18 cellular contexts compared by ENCODE assay signal in the genomic region with DNA sequence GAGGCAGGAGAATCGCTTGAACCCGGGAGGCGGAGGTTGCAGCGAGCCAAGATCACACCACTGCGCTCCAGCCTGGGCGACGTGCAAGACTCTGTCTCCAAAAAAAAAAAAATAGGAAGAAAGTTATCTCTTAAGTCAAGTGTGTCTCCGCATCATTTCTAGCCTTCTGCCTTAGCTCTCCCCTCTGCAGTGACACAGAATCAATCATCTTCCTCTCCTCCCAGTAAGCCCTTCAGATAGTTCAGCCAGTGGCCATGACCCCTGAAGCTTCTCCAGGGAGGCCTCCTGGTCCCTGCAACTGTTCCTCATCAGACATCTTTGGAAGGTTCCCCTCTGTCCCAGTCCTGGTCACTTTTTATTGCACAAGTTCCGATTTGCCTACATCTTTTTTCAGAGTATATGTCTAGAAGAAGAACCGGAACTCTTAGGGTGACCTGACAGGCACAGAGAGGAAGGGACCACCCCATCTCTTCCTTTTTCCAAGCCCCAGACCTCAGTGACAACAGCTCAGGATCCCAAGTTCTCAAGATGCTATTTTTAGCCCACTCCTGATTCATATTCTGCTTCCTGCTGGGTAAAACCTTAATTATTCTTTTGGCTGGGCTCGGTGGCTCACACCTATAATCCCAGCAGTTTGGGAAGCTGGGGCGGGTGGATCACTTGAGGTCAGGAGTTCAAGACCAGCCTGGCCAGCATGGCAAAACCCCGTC. TPM values are rescaled to one million over a fixed set of nuclear protein-coding genes. Genes with fewer than 3 reads are reported as not detected.
A peak's percentile ranks its signal among the peaks of the same experiment; 100 is the strongest.
DNase-seq lines count a peak whose midpoint lies in the region; ATAC-seq, FAIRE-seq and TF ChIP-seq lines count a peak whose summit lies in the region.
"Had no signal": no experiment of that assay in that cellular context is flagged by ENCODE, and none has a peak within 500 bp of the region (broad histone marks: within the 10 kb centered on the region; RNA-seq: fewer than 3 reads in every experiment).

No MANE protein-coding gene starts in this region.

- H3K27ac Mint-ChIP-seq in MCF 10A (ENCODE audit: low read depth, unreplicated experiment) (peak overlapping the region; percentile 51), astrocyte (ENCODE audit: unreplicated experiment) (no peak overlapping the region), endothelial cell (ENCODE audit: unreplicated experiment) (no peak overlapping the region)
- H3K27ac Mint-ChIP-seq: activated B cell treated with CpG ODN at 0.5 μM for 24 hours; activated T-helper 2 cell treated with anti-CD3 and anti-CD28 coated beads, Interferon-gamma antibody, Interleukin-2, Interleukin-4, amounts not matched to agents 10 μg/mL and 5 μg/mL and 100 μg/mL, durations not matched to agents 14 hours and 24 hours and 36 hours had no signal

- H3K4me2 ChIP-seq in mammary epithelial cell (ENCODE audit: insufficient read depth, low read depth, low read length) = no peak overlapping the region
- H3K4me2 ChIP-seq in astrocyte (ENCODE audit: low read length) = peak overlapping the region; percentile 8
- H3K4me2 ChIP-seq: PC-9 had no signal

- H3K9me3 Mint-ChIP-seq in MCF 10A (ENCODE audit: unreplicated experiment) (no peaks in the 10 kb centered on the region), astrocyte (ENCODE audit: unreplicated experiment) (no peaks in the 10 kb centered on the region), endothelial cell (ENCODE audit: unreplicated experiment) (no peaks in the 10 kb centered on the region)
- H3K9me3 Mint-ChIP-seq: activated B cell treated with CpG ODN at 0.5 μM for 24 hours; activated T-helper 2 cell treated with anti-CD3 and anti-CD28 coated beads, Interferon-gamma antibody, Interleukin-2, Interleukin-4, amounts not matched to agents 10 μg/mL and 5 μg/mL and 100 μg/mL, durations not matched to agents 14 hours and 24 hours and 36 hours had no signal

- H3K9ac ChIP-seq in mammary epithelial cell (ENCODE audit: insufficient read depth, low read length) = no peak overlapping the region
- H3K9ac ChIP-seq in astrocyte (ENCODE audit: low read length) = no peak overlapping the region
- H3K9ac ChIP-seq in liver (ENCODE audit: low read depth in 1 of 2, low read length in 2 of 2) = no peak overlapping the region

- peak; percentile 80 for ATAC-seq in upper lobe of right lung
- no peak for ATAC-seq in GM21360 (IDR thresholded peaks at IDR 0.05; ENCODE audit: unreplicated experiment)
- ATAC-seq: foreskin keratinocyte had no signal

- dilution Hi-C loops in mammary epithelial cell (cut with HindIII; ENCODE audit: low sequenced_read_pairs) = no loop called here

- H2AFZ ChIP-seq in mammary epithelial cell (ENCODE audit: low read depth, low read length) (no peak overlapping the region), astrocyte (ENCODE audit: low read depth, low read length) (no peak overlapping the region)
- H2AFZ ChIP-seq: PC-9 had no signal

- BruUV-seq in MCF 10A (replicated peaks; lab: Mats Ljungman, UMichigan) (no TSS peak), mammary epithelial cell (replicated peaks; lab: Mats Ljungman, UMichigan) (no TSS peak)

- intact Hi-C loops in MCF 10A (cut with micrococcal nuclease) = no loop called here
- intact Hi-C loops in mammary epithelial cell (cut with micrococcal nuclease) = no loop called here
- intact Hi-C loops in upper lobe of right lung (cut with DNase I) = no loop called here

- CTCF ChIA-PET in MCF 10A (lab: Yijun Ruan, JAX) = interaction anchor here (0.6 to 1.7 kb wide), 3 partner anchors 148 to 433 kb away, joined by 4 to 6 read pairs (median 4); no protein-coding TSS in a partner anchor
- CTCF ChIA-PET in mammary epithelial cell (lab: Charles Lee; ENCODE audit: low non-redundant PET) = no interaction called here

- H3K4me1 ChIP-seq in mammary epithelial cell (ENCODE audit: insufficient read depth, low read length) (peaks cover 10% of the 10 kb centered on the region), astrocyte (ENCODE audit: insufficient read depth, low read length) (peaks cover 7% of the 10 kb centered on the region), liver (ENCODE audit: control insufficient read depth in 4 of 4, insufficient read depth in 4 of 4, low read length in 3 of 4) (no peaks in the 10 kb centered on the region), upper lobe of right lung (peaks cover 7% of the 10 kb centered on the region)
- H3K4me1 ChIP-seq: prostate gland had no signal

- H3K36me3 ChIP-seq in mammary epithelial cell (ENCODE audit: insufficient read depth, low read length) (no peaks in the 10 kb centered on the region), astrocyte (ENCODE audit: insufficient read depth, low read length) (no peaks in the 10 kb centered on the region), liver (ENCODE audit: control insufficient read depth in 4 of 4, insufficient read depth in 3 of 4, low read depth in 1 of 4, low read length in 3 of 4) (no peaks in the 10 kb centered on the region), upper lobe of right lung (no peaks in the 10 kb centered on the region)
- H3K36me3 ChIP-seq: prostate gland, tibial artery had no signal

- TF ChIP-seq CTCF in MCF 10A (IDR thresholded peaks at IDR 0.05; ENCODE audit: unreplicated experiment) = no peak
- no peak for TF ChIP-seq CTCF in mammary epithelial cell (conservative IDR thresholded peaks at IDR 0.05 in 1 of 2, IDR thresholded peaks at IDR 0.05 in 1 of 2; ENCODE audit: extremely low read depth in 1 of 2, insufficient read depth in 1 of 2, low read depth in 1 of 2, low read length in 2 of 2)
- TF ChIP-seq CTCF in astrocyte (IDR thresholded peaks at IDR 0.05; ENCODE audit: insufficient read depth, low read depth, low read length) = no peak
- no peak for TF ChIP-seq CTCF in liver (IDR thresholded peaks at IDR 0.05; ENCODE audit: low read depth, low read length, missing input control)
- no peak for TF ChIP-seq CTCF in upper lobe of right lung (IDR thresholded peaks at IDR 0.05)
- no peak for TF ChIP-seq CTCF in endothelial cell (IDR thresholded peaks at IDR 0.05; ENCODE audit: unreplicated experiment)

- H3K27me3 ChIP-seq in mammary epithelial cell (ENCODE audit: insufficient read depth, low read length) (no peaks in the 10 kb centered on the region), astrocyte (ENCODE audit: insufficient read depth, low read length) (no peaks in the 10 kb centered on the region), liver (ENCODE audit: control insufficient read depth in 4 of 4, insufficient read depth in 4 of 4, low read length in 3 of 4) (no peaks in the 10 kb centered on the region), upper lobe of right lung (no peaks in the 10 kb centered on the region)
- H3K27me3 ChIP-seq: foreskin keratinocyte, tibial artery had no signal

- peaks cover 2% of the 10 kb centered on the region for H3K4me1 Mint-ChIP-seq in MCF 10A (ENCODE audit: insufficient read depth, unreplicated experiment)
- peaks cover 8% of the 10 kb centered on the region for H3K4me1 Mint-ChIP-seq in astrocyte (ENCODE audit: low read depth, unreplicated experiment)
- no peaks in the 10 kb centered on the region for H3K4me1 Mint-ChIP-seq in endothelial cell (ENCODE audit: unreplicated experiment)
- H3K4me1 Mint-ChIP-seq: activated B cell treated with CpG ODN at 0.5 μM for 24 hours had no signal

- DNase-seq in MCF 10A (ENCODE audit: unreplicated experiment) = no peak
- DNase-seq in mammary epithelial cell = no peak
- DNase-seq in astrocyte (ENCODE audit: low read depth) = no peak
- no peak for DNase-seq in upper lobe of right lung
- no peak for DNase-seq in 8988T
- DNase-seq in endothelial cell (ENCODE audit: low spot score) = no peak
- DNase-seq: activated B cell treated with CpG ODN at 0.5 μM for 24 hours, AML-193, foreskin keratinocyte, NCI-H2171, PC-9, tibial artery had no signal

- no peak overlapping the region for H3K4me3 Mint-ChIP-seq in MCF 10A (ENCODE audit: unreplicated experiment)
- H3K4me3 Mint-ChIP-seq in astrocyte (ENCODE audit: unreplicated experiment) = no peak overlapping the region
- no peak overlapping the region for H3K4me3 Mint-ChIP-seq in endothelial cell (ENCODE audit: unreplicated experiment)
- H3K4me3 Mint-ChIP-seq: activated B cell treated with CpG ODN at 0.5 μM for 24 hours had no signal

- no peak overlapping the region for H3K4me3 ChIP-seq in mammary epithelial cell (replicated peaks in 1 of 3; ENCODE audit: insufficient read depth in 1 of 3, low read depth in 2 of 3, low read length in 3 of 3)
- no peak overlapping the region for H3K4me3 ChIP-seq in astrocyte (ENCODE audit: insufficient read depth, low read depth, low read length)
- H3K4me3 ChIP-seq in liver (ENCODE audit: low read depth in 1 of 3, low read length in 3 of 3) = no peak overlapping the region
- no peak overlapping the region for H3K4me3 ChIP-seq in upper lobe of right lung
- H3K4me3 ChIP-seq: PC-9, prostate gland, tibial artery had no signal

- WGBS in mammary epithelial cell (ENCODE audit: low coverage, missing lambda C conversion rate) = 97% methylated on average over 6 of the region's 13 CpGs
- WGBS in liver = 69% methylated on average over 13 of the region's 13 CpGs

- no peaks in the 10 kb centered on the region for H3K27me3 Mint-ChIP-seq in MCF 10A (ENCODE audit: insufficient read depth, unreplicated experiment)
- H3K27me3 Mint-ChIP-seq in astrocyte (ENCODE audit: low read depth, unreplicated experiment) = no peaks in the 10 kb centered on the region
- peaks cover under 1% of the 10 kb centered on the region for H3K27me3 Mint-ChIP-seq in endothelial cell (ENCODE audit: unreplicated experiment)

- no peaks in the 10 kb centered on the region for H3K36me3 Mint-ChIP-seq in MCF 10A (ENCODE audit: insufficient read depth, unreplicated experiment)
- no peaks in the 10 kb centered on the region for H3K36me3 Mint-ChIP-seq in astrocyte (ENCODE audit: low read depth, unreplicated experiment)
- no peaks in the 10 kb centered on the region for H3K36me3 Mint-ChIP-seq in endothelial cell (ENCODE audit: low read depth, unreplicated experiment)

- H4K20me1 ChIP-seq in mammary epithelial cell (ENCODE audit: insufficient read depth, low read length) = no peaks in the 10 kb centered on the region
- H4K20me1 ChIP-seq in astrocyte (ENCODE audit: insufficient read depth, low read length) = no peaks in the 10 kb centered on the region

- in situ Hi-C loops in mammary epithelial cell (cut with MboI; ENCODE audit: low sequenced_read_pairs in 2 of 2) = loop anchor here in 1 of 2 donors (25.0 kb wide), 2 partner anchors 165 to 440 kb away; partner anchors contain the start of genes HSPB1, MDH2 and STYXL1

- no peak for FAIRE-seq in astrocyte (lab: Jason Lieb, UNC)
- FAIRE-seq: HTR-8/SVneo had no signal

- TF ChIP-seq RAD21 in liver (IDR thresholded peaks at IDR 0.05) = peak in 1 of 2 donors; percentile 33

- POLR2A ChIA-PET in MCF 10A (lab: Yijun Ruan, JAX) = interaction anchor here (0.7 to 0.9 kb wide), 3 partner anchors 39 to 197 kb away, joined by 3 to 4 read pairs (median 3); partner anchors contain the start of genes MDH2 and STYXL1

- H3K9me3 ChIP-seq in mammary epithelial cell (replicated peaks; ENCODE audit: insufficient read depth, low read length) (no peaks in the 10 kb centered on the region), astrocyte (ENCODE audit: insufficient read depth, low read depth, low read length) (no peaks in the 10 kb centered on the region), liver (ENCODE audit: control insufficient read depth in 4 of 4, low read length in 3 of 4) (no peaks in the 10 kb centered on the region), upper lobe of right lung (no peaks in the 10 kb centered on the region)
- H3K9me3 ChIP-seq: prostate gland, tibial artery had no signal

- H3K79me2 ChIP-seq in mammary epithelial cell (ENCODE audit: insufficient read depth, low read length) = no peaks in the 10 kb centered on the region
- no peaks in the 10 kb centered on the region for H3K79me2 ChIP-seq in astrocyte (ENCODE audit: insufficient read depth, low read length)

- H3K27ac ChIP-seq in mammary epithelial cell (ENCODE audit: insufficient read depth, low read depth, low read length) = no peak overlapping the region
- H3K27ac ChIP-seq in astrocyte (ENCODE audit: low read depth, low read length) = no peak overlapping the region
- H3K27ac ChIP-seq in liver (ENCODE audit: low read depth in 1 of 2, low read length in 2 of 2) = peak overlapping the region; percentile 41 to 56
- peak overlapping the region; percentile 14 for H3K27ac ChIP-seq in upper lobe of right lung
- H3K27ac ChIP-seq: foreskin keratinocyte, PC-9, prostate gland, tibial artery had no signal

RNA-seq across cellular contexts. Expression of gene RHBDD2, which starts 6.6 kb away (rescaled TPM):
- total RNA-seq in MCF 10A (2022) (36.1 and 38.6 TPM in 2 replicates), mammary epithelial cell (10 to 100 TPM; 51.9 to 52.0 TPM), astrocyte (54.7 and 55.0 TPM in 2 replicates), liver (10 to 100 TPM; 13.6 to 18.8 TPM), upper lobe of right lung (68.6 TPM), endothelial cell (ENCODE audit: unreplicated experiment) (50.7 TPM)
- polyA plus RNA-seq in mammary epithelial cell (50.8 TPM), liver (10 to 100 TPM; 55.7 to 65.0 TPM)
- polyA minus RNA-seq in mammary epithelial cell = 39.9 TPM

RNA-seq across cellular contexts. Expression of gene POR, which starts 42.7 kb away (rescaled TPM):
- total RNA-seq in MCF 10A (2022) (45.1 and 58.0 TPM in 2 replicates), mammary epithelial cell (10 to 100 TPM; 61.2 to 67.9 TPM), astrocyte (73.6 and 74.1 TPM in 2 replicates), liver (100 to 1,000 TPM; 116 to 571 TPM), upper lobe of right lung (232 TPM), endothelial cell (ENCODE audit: unreplicated experiment) (70.8 TPM)
- polyA plus RNA-seq in mammary epithelial cell (36.1 TPM), liver (100 to 1,000 TPM; 377 to 973 TPM)
- 145 TPM for polyA minus RNA-seq in mammary epithelial cell

RNA-seq across cellular contexts. Expression of gene CCL24, which starts 58.6 kb away (rescaled TPM):
- total RNA-seq in MCF 10A (2022) (not detected in 2 replicates), mammary epithelial cell (not detected), astrocyte (not detected in 2 replicates), liver (1 to 10 TPM in 1 of 2 donors, under 1 TPM in 1; 0.47 to 2.1 TPM), upper lobe of right lung (4.8 TPM), endothelial cell (ENCODE audit: unreplicated experiment) (not detected)
- polyA plus RNA-seq in mammary epithelial cell (not detected), liver (1 to 10 TPM in 1 of 2 donors, not detected in 1; 1.6 TPM)
- polyA minus RNA-seq in mammary epithelial cell = not detected
- total RNA-seq: activated T-helper 2 cell treated with anti-CD3 and anti-CD28 coated beads, Interferon-gamma antibody, Interleukin-2, Interleukin-4, amounts not matched to agents 10 μg/mL and 5 μg/mL and 100 μg/mL, durations not matched to agents 14 hours and 24 hours and 36 hours; foreskin keratinocyte; G401; PC-9; prostate gland had no signal
- polyA plus RNA-seq: foreskin keratinocyte had no signal

Comparison
In these comparisons a context has a peak if more than half of its experiments do, and no peak if none do; other contexts are left out.
1. H3K27ac ChIP-seq: peak in liver (2 of 2) and upper lobe of right lung (single experiment); none in mammary epithelial cell (single experiment) and astrocyte (single experiment).